11 cellular contexts compared by ENCODE assay signal in the genomic region with DNA sequence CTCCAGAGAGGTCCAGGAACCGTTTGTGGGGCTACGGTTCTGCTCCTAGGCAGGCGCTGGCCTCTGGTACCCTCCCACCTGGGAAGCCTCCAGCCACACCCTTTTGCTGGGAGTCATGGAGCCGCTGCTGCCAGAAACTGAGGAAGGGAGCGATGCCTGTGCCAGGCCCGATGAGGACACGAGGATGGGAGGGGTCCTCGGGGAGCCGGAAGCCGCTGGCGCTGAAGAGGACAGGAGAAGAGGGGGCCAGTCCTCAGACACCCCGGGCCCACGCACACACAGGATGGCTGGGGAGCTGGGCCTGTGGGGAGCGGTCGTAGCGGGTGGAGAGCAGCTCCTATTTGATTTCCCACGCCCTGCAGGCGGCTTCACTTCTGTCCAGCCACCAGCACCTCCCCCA. TPM values are rescaled to one million over a fixed set of nuclear protein-coding genes. Genes with fewer than 3 reads are reported as not detected.
"Had no signal": no experiment of that assay in that cellular context is flagged by ENCODE, and none has a peak within 500 bp of the region (broad histone marks: within the 10 kb centered on the region; RNA-seq: fewer than 3 reads in every experiment).

No MANE protein-coding gene starts in this region.

RNA-seq across cellular contexts. Expression of a gene that starts 24.2 kb away (rescaled TPM):
- total RNA-seq: activated naive CD4-positive, alpha-beta T cell treated with anti-CD3 and anti-CD28 coated beads, Interleukin-2, amount 50 U/mL, for 72 hours; activated T-cell treated with anti-CD3 and anti-CD28 coated beads, Interleukin-2, amount 50 U/mL, for 72 hours; activated T-helper 1 cell treated with anti-CD3 and anti-CD28 coated beads, Interleukin-12 subunit alpha, Interleukin-12 subunit beta, Interleukin-2, Interleukin-4 antibody, amounts not matched to agents 30 ng/mL and 10 ng/mL and 1 ng/mL, durations not matched to agents 14 hours and 24 hours and 36 hours; aorta; ascending aorta; astrocyte; body of pancreas; bronchial epithelial cell; cardiac muscle cell; cardiac septum; cerebellum had no signal
- polyA plus RNA-seq: cardiac muscle cell had no signal
